In genomic region chr1:209746469-209747269, GRCh38 we compare ENCODE assay signal across 12 cellular contexts. TPM values are rescaled to one million over a fixed set of nuclear protein-coding genes. Genes with fewer than 3 reads are reported as not detected.
A peak's percentile ranks its signal among the peaks of the same experiment; 100 is the strongest.
DNase-seq lines count a peak whose midpoint lies in the region; ATAC-seq, FAIRE-seq and TF ChIP-seq lines count a peak whose summit lies in the region.
"Had no signal": no experiment of that assay in that cellular context is flagged by ENCODE, and none has a peak within 500 bp of the region (broad histone marks: within the 10 kb centered on the region; RNA-seq: fewer than 3 reads in every experiment).

No MANE protein-coding gene starts in this region.

- TF ChIP-seq RAD21 in A549 (conservative IDR thresholded peaks at IDR 0.05 in 1 of 2, IDR thresholded peaks at IDR 0.05 in 1 of 2): no peak

- no peaks in the 10 kb centered on the region for H3K27me3 Mint-ChIP-seq in T-helper 17 cell

- ATAC-seq in A549 (no peak), T-helper 17 cell (no peak)

- H3K27me3 ChIP-seq in SJCRH30 (no peaks in the 10 kb centered on the region; the same call in 1 of the 2 replicates), ovary (no peaks in the 10 kb centered on the region)
- H3K27me3 ChIP-seq: sigmoid colon had no signal

- H3K36me3 Mint-ChIP-seq in T-helper 17 cell (ENCODE audit: low read depth): no peaks in the 10 kb centered on the region

- H3K4me2 ChIP-seq in A549: peak overlapping the region; percentile 62; the same call in 2 of the 3 replicates

- CTCF ChIA-PET in A549 (lab: Yijun Ruan, JAX): interaction anchor here (0.6 to 2.9 kb wide), 10 partner anchors 10 to 181 kb away, joined by 3 to 11 read pairs (median 4); no protein-coding TSS in a partner anchor

- H3K9me3 ChIP-seq in A549 (no peaks in the 10 kb centered on the region), T-helper 17 cell (ENCODE audit: control insufficient read depth, low read length, poor library complexity, severe bottlenecking) (no peaks in the 10 kb centered on the region), SJCRH30 (replicated peaks) (no peaks in the 10 kb centered on the region), ovary (no peaks in the 10 kb centered on the region)
- H3K9me3 ChIP-seq: sigmoid colon had no signal

- 60% methylated on average over 6 of the region's 6 CpGs for WGBS in A549 (ENCODE audit: missing lambda C conversion rate)
- WGBS in ovary, 3 donors: 76 to 77% (median 77%) methylated on average over 6 of the region's 6 CpGs

- TF ChIP-seq POLR2A in A549 (IDR thresholded peaks at IDR 0.05; ENCODE audit: low read length): no peak
- TF ChIP-seq POLR2A in erythroblast (IDR thresholded peaks at IDR 0.05; ENCODE audit: low read length): no peak
- no peak for TF ChIP-seq POLR2A in ovary (IDR thresholded peaks at IDR 0.05)

- peak overlapping the region; percentile 94 for H3K27ac Mint-ChIP-seq in T-helper 17 cell

- H3K36me3 ChIP-seq in SJCRH30: no peaks in the 10 kb centered on the region
- no peaks in the 10 kb centered on the region for H3K36me3 ChIP-seq in ovary
- H3K36me3 ChIP-seq: sigmoid colon had no signal

- DNase-seq in A549 (ENCODE audit: low read depth in 1 of 2, low spot score in 1 of 2): no peak
- DNase-seq in DMS53 (lab: John Stamatoyannopoulos, UW): peak; percentile 53
- DNase-seq in T-helper 17 cell: no peak
- peak; percentile 27 to 33 for DNase-seq in erythroblast (lab: John Stamatoyannopoulos, UW)
- DNase-seq in stimulated activated CD4-positive, alpha-beta T cell treated with anti-CD3 and anti-CD28 coated beads, Interleukin-2, amount 100 ng/mL, for 24 hours: no peak
- no peak for DNase-seq in effector CD4-positive, alpha-beta T cell
- DNase-seq in SJCRH30: no peak
- no peak for DNase-seq in ovary
- DNase-seq: dermis blood vessel endothelial cell, sigmoid colon had no signal

- intact Hi-C loops in ovary (cut with DNase I): loop anchor here in 3 of 4 donors (5.0 to 10.0 kb wide), 5 partner anchors 49 to 169 kb away; no protein-coding TSS in a partner anchor

- TF ChIP-seq EP300 in A549 (IDR thresholded peaks at IDR 0.05): no peak
- TF ChIP-seq EP300 in ovary (IDR thresholded peaks at IDR 0.05): no peak

- POLR2A ChIA-PET in A549 (lab: Yijun Ruan, JAX): no interaction called here

- FAIRE-seq in A549 (lab: Jason Lieb, UNC): no peak

- peaks cover 11% of the 10 kb centered on the region; the same call in 1 of the 3 replicates for H3K4me1 ChIP-seq in A549
- no peaks in the 10 kb centered on the region for H3K4me1 ChIP-seq in SJCRH30
- peaks cover 12% of the 10 kb centered on the region for H3K4me1 ChIP-seq in ovary (ENCODE audit: insufficient read depth)

- H3K4me3 Mint-ChIP-seq in T-helper 17 cell: no peak overlapping the region

- H3K27ac ChIP-seq in A549 (no peak overlapping the region), SJCRH30 (no peak overlapping the region), ovary (no peak overlapping the region)
- H3K27ac ChIP-seq: sigmoid colon had no signal

- peaks cover 40% of the 10 kb centered on the region for H3K4me1 Mint-ChIP-seq in T-helper 17 cell

- TF ChIP-seq CTCF in A549 (IDR thresholded peaks at IDR 0.05) (no peak), ovary (IDR thresholded peaks at IDR 0.05) (no peak)

- no peak overlapping the region for H3K4me3 ChIP-seq in A549
- no peak overlapping the region for H3K4me3 ChIP-seq in SJCRH30
- no peak overlapping the region for H3K4me3 ChIP-seq in ovary

TF ChIP-seq in A549, 52 proteins besides CTCF, POLR2A, EP300 and RAD21:
- TF ChIP-seq ZFP36 (IDR thresholded peaks at IDR 0.05; ENCODE audit: borderline replicate concordance, partially characterized antibody) (no peak), HOXB5 (CRISPR knock-in tag; IDR thresholded peaks at IDR 0.05) (no peak), NFE2L2 (conservative IDR thresholded peaks at IDR 0.05; ENCODE audit: low read length) (no peak), REST (IDR thresholded peaks at IDR 0.05) (no peak), RCOR1 (IDR thresholded peaks at IDR 0.05; ENCODE audit: low read depth, low read length) (no peak), RARB (CRISPR knock-in tag; IDR thresholded peaks at IDR 0.05) (no peak)
- TF ChIP-seq, protein P1, sequence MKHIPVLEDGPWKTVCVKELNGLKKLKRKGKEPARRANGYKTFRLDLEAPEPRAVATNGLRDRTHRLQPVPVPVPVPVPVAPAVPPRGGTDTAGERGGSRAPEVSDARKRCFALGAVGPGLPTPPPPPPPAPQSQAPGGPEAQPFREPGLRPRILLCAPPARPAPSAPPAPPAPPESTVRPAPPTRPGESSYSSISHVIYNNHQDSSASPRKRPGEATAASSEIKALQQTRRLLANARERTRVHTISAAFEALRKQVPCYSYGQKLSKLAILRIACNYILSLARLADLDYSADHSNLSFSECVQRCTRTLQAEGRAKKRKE (CRISPR knock-in tag; IDR thresholded peaks at IDR 0.05; ENCODE audit: low read depth): no peak
- TF ChIP-seq, protein P2, sequence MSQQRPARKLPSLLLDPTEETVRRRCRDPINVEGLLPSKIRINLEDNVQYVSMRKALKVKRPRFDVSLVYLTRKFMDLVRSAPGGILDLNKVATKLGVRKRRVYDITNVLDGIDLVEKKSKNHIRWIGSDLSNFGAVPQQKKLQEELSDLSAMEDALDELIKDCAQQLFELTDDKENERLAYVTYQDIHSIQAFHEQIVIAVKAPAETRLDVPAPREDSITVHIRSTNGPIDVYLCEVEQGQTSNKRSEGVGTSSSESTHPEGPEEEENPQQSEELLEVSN (IDR thresholded peaks at IDR 0.05; ENCODE audit: borderline replicate concordance, low read depth): no peak
TF ChIP-seq in A549: peak in this region for 0.

RNA-seq across cellular contexts. Expression of gene TRAF3IP3, which starts 9.2 kb away (rescaled TPM):
- polyA plus RNA-seq in A549 (2011; rRNA removed): not detected in 2 replicates
- not detected in 2 replicates for polyA plus RNA-seq in A549 (2012; cell fraction: cytosol; rRNA removed)
- polyA plus RNA-seq in A549 (2012; cell fraction: nucleus; rRNA removed): not detected in 2 replicates
- polyA plus RNA-seq in A549 (2017; fragmentation: RNase III; extraction: RNeasy Plus Mini Kit Qiagen cat#74134 plus additional on column Dnase treatment): not detected in 3 replicates
- polyA minus RNA-seq in A549 (2011; rRNA and poly(A)+ RNA removed): not detected in 2 replicates
- 100 to 1,000 TPM; 286 to 288 TPM for total RNA-seq in T-helper 17 cell
- total RNA-seq in SJCRH30 (2014; rRNA removed; shearing (Covaris generic)): 0.06 TPM in 1 of 2 replicates, not detected in the other
- 1 to 10 TPM in 5 of 7 donors, under 1 TPM in 2; 0.34 to 2.4 (median 1.4) TPM for total RNA-seq in ovary
- polyA plus RNA-seq in ovary: 1 to 10 TPM; 1.2 to 5.6 TPM
- total RNA-seq: dermis blood vessel endothelial cell, kidney epithelial cell had no signal

RNA-seq across cellular contexts. Expression of gene C1orf74, which starts 37.7 kb away (rescaled TPM):
- 3.3 TPM in 2 replicates for polyA plus RNA-seq in A549 (2011; rRNA removed)
- 0.59 and 0.74 TPM in 2 replicates for polyA plus RNA-seq in A549 (2012; cell fraction: cytosol; rRNA removed)
- polyA plus RNA-seq in A549 (2012; cell fraction: nucleus; rRNA removed): 0.61 and 0.75 TPM in 2 replicates
- polyA plus RNA-seq in A549 (2017; fragmentation: RNase III; extraction: RNeasy Plus Mini Kit Qiagen cat#74134 plus additional on column Dnase treatment): 2.0 to 2.4 TPM (median 2.4 TPM) in 3 replicates
- polyA minus RNA-seq in A549 (2011; rRNA and poly(A)+ RNA removed): 4.9 and 6.0 TPM in 2 replicates
- under 1 TPM; 0.42 to 0.50 TPM for total RNA-seq in T-helper 17 cell
- total RNA-seq in SJCRH30 (2014; rRNA removed; shearing (Covaris generic)): 5.4 and 6.0 TPM in 2 replicates
- total RNA-seq in ovary: 1 to 10 TPM in 5 of 7 donors, under 1 TPM in 2; 0.83 to 1.6 (median 1.4) TPM
- polyA plus RNA-seq in ovary: 1 to 10 TPM in 1 of 2 donors, under 1 TPM in 1; 0.62 to 2.5 TPM

RNA-seq across cellular contexts. Expression of gene HSD11B1, which starts 42.0 kb away (rescaled TPM):
- polyA plus RNA-seq in A549 (2011; rRNA removed) (0.17 TPM in 1 of 2 replicates, not detected in the other), A549 (2017; fragmentation: RNase III; extraction: RNeasy Plus Mini Kit Qiagen cat#74134 plus additional on column Dnase treatment) (not detected in 3 replicates), ovary (100 to 1,000 TPM in 1 of 2 donors, 10 to 100 TPM in 1; 32.0 to 265 TPM)
- not detected in 2 replicates for polyA plus RNA-seq in A549 (2012; cell fraction: cytosol; rRNA removed)
- polyA plus RNA-seq in A549 (2012; cell fraction: nucleus; rRNA removed): not detected in 2 replicates
- polyA minus RNA-seq in A549 (2011; rRNA and poly(A)+ RNA removed): not detected in 2 replicates
- total RNA-seq in T-helper 17 cell (1 to 10 TPM; 1.2 to 4.0 TPM), ovary (100 to 1,000 TPM in 1 of 7 donors, 10 to 100 TPM in 5, 1 to 10 TPM in 1; 7.4 to 106 (median 57.7) TPM)
- not detected in 2 replicates for total RNA-seq in SJCRH30 (2014; rRNA removed; shearing (Covaris generic))
- total RNA-seq: dermis blood vessel endothelial cell had no signal

RNA-seq across cellular contexts. Expression of gene IRF6, which starts 59.3 kb away (rescaled TPM):
- polyA plus RNA-seq in A549 (2011; rRNA removed) (0.22 and 0.25 TPM in 2 replicates), A549 (2017; fragmentation: RNase III; extraction: RNeasy Plus Mini Kit Qiagen cat#74134 plus additional on column Dnase treatment) (0.03 to 0.08 TPM (median 0.05 TPM) in 3 replicates), ovary (1 to 10 TPM in 1 of 2 donors, under 1 TPM in 1; 0.80 to 2.5 TPM)
- polyA plus RNA-seq in A549 (2012; cell fraction: cytosol; rRNA removed): 0.04 and 0.08 TPM in 2 replicates
- not detected in 2 replicates for polyA plus RNA-seq in A549 (2012; cell fraction: nucleus; rRNA removed)
- 0.25 and 0.83 TPM in 2 replicates for polyA minus RNA-seq in A549 (2011; rRNA and poly(A)+ RNA removed)
- total RNA-seq in T-helper 17 cell (1 to 10 TPM in 1 of 2 donors, under 1 TPM in 1; 0.20 to 1.1 TPM), ovary (10 to 100 TPM in 1 of 7 donors, 1 to 10 TPM in 6; 2.5 to 24.2 (median 5.4) TPM)
- not detected in 2 replicates for total RNA-seq in SJCRH30 (2014; rRNA removed; shearing (Covaris generic))
- total RNA-seq: T-helper 2 cell treated with Interferon-gamma antibody and Interleukin-4, amounts not matched to agents 100 ng/mL and 5 ng/mL, for 36 hours had no signal

Comparison
In these comparisons a context has a peak if more than half of its experiments do, and no peak if none do; other contexts are left out.
1. DNase-seq: peak in DMS53 (single experiment) and erythroblast (2 of 2); none in A549 (0 of 2), T-helper 17 cell (0 of 3), stimulated activated CD4-positive, alpha-beta T cell treated with anti-CD3 and anti-CD28 coated beads, Interleukin-2, amount 100 ng/mL, for 24 hours (0 of 2), effector CD4-positive, alpha-beta T cell (single experiment), SJCRH30 (0 of 2) and ovary (0 of 5).
2. RNA of gene TRAF3IP3, which starts 9.2 kb away (total RNA-seq): 286 to 288 TPM in T-helper 17 cell; 0.34 to 2.4 TPM in ovary and 0.06 TPM in SJCRH30; every median in the first group is over 10 times any median in the second.